In the genomic region with DNA sequence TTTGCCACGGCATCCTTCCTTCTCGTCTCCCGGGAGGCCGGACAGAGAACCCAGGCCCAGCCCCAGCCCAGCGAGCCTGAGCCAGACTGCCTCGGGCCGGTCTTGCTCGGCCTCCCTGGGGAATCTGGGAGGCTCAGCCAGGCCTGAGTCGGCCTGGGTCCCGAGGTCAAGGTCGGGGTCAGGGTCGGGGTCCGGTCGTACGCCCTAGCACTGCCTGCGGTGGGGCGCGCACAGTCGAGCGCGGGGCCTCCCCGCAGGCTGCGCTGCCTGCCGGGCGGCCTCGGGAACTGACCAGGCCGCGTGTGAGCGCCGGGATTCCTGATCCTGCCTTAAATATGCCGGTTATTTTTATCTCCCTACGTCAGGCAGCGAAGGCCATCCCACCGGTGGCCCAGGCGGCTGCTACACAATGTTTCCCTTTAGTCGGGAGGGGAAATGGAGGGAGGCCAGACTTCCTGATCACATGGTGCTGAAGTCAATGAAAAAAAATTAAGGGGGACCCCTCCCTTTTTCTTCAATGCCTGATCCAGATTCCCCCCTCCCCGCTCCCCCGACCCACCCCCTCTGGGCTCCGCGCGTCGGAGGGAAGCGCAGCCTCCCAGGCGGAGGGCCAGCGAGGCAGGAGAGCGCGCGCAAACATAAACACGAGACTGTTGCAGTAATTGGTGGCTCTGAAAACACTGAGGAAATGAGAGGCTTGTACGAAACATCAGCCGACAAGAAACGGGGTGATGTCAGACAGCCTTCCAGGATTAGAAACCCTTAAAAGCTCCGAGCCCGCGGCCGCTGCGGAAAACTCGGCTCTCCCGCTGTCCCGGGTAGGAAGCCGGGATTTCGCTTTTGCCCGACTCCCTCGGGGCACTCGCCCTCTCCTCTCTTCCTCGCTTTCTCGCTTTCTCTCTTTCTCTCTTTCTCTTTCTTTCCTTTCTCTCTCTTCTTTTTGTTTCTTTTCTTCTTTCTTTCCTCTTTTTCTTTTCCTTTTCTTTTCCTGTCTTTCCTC, we compare ENCODE assay signal across 8 cellular contexts.
DNase-seq lines count a peak whose midpoint lies in the region; ATAC-seq, FAIRE-seq and TF ChIP-seq lines count a peak whose summit lies in the region.

No MANE protein-coding gene starts in this region.

- H3K9me3 Mint-ChIP-seq in Caco-2 (ENCODE audit: unreplicated experiment): no peaks in the 10 kb centered on the region
- no peaks in the 10 kb centered on the region for H3K9me3 Mint-ChIP-seq in activated CD8-positive, alpha-beta T cell treated with anti-CD3 and anti-CD28 coated beads, Interleukin-2, amount 10 ng/mL, durations not matched to agents 7 days and 5 days (ENCODE audit: insufficient read depth)
- no peaks in the 10 kb centered on the region for H3K9me3 Mint-ChIP-seq in naive B cell

- H3K27me3 Mint-ChIP-seq in Caco-2 (ENCODE audit: insufficient read depth, unreplicated experiment) (no peaks in the 10 kb centered on the region), naive B cell (peaks cover 3 to 24% (median 11%) of the 10 kb centered on the region in 3 donors)
- H3K27me3 Mint-ChIP-seq in activated CD8-positive, alpha-beta T cell treated with anti-CD3 and anti-CD28 coated beads, Interleukin-2, amount 10 ng/mL, durations not matched to agents 7 days and 5 days (ENCODE audit: low read depth): peaks cover 36% of the 10 kb centered on the region

- DNase-seq in Caco-2 (peak in 1 of 2 experiments; percentile 17), HPDE6-E6E7 (ENCODE audit: extremely low spot score) (peak; percentile 44), frontal cortex (ENCODE audit: low spot score in 2 of 2) (peak; percentile 86 to 96), naive B cell (peak; percentile 35), urothelium cell line (ENCODE audit: low spot score) (peak; percentile 52)
- no peak for DNase-seq in activated CD8-positive, alpha-beta T cell treated with anti-CD3 and anti-CD28 coated beads, Interleukin-2, amount 10 ng/mL, durations not matched to agents 7 days and 5 days

- no TSS peak for BruUV-seq in Caco-2 (replicated peaks; lab: Mats Ljungman, UMichigan)

- no peak for TF ChIP-seq CTCF in Caco-2 (IDR thresholded peaks at IDR 0.05; ENCODE audit: insufficient read depth in 1 of 2, low read depth in 1 of 2, low read length in 1 of 2, severe bottlenecking in 1 of 2, unreplicated experiment in 1 of 2)

- CTCF ChIA-PET in Caco-2 (lab: Charles Lee): no interaction called here
- CTCF ChIA-PET in activated CD8-positive, alpha-beta T cell treated with anti-CD3 and anti-CD28 coated beads, Interleukin-2, amount 10 ng/mL, durations not matched to agents 7 days and 5 days (lab: Charles Lee): no interaction called here

- no peak for ATAC-seq in activated CD8-positive, alpha-beta T cell treated with anti-CD3 and anti-CD28 coated beads, Interleukin-2, amount 10 ng/mL, durations not matched to agents 7 days and 5 days
- ATAC-seq in naive B cell (ENCODE audit: low read depth in 2 of 2) (peak; percentile 66 to 70), HG03139 (IDR thresholded peaks at IDR 0.05; ENCODE audit: unreplicated experiment) (no peak), GM18870 (IDR thresholded peaks at IDR 0.05; ENCODE audit: unreplicated experiment) (no peak)

- peak overlapping the region; percentile 6; the same call in 1 of the 2 replicates for H3K4me3 ChIP-seq in Caco-2 (ENCODE audit: low read depth, low read length)

- H3K4me3 Mint-ChIP-seq in Caco-2 (ENCODE audit: unreplicated experiment): peak overlapping the region; percentile 62
- H3K4me3 Mint-ChIP-seq in activated CD8-positive, alpha-beta T cell treated with anti-CD3 and anti-CD28 coated beads, Interleukin-2, amount 10 ng/mL, durations not matched to agents 7 days and 5 days: peak overlapping the region; percentile 47
- peak overlapping the region; percentile 80 to 96 (median 92) for H3K4me3 Mint-ChIP-seq in naive B cell

- H3K4me1 Mint-ChIP-seq in Caco-2 (ENCODE audit: low read depth, unreplicated experiment) (peaks cover 31% of the 10 kb centered on the region), naive B cell (peaks cover 33 to 41% (median 36%) of the 10 kb centered on the region in 3 donors)
- peaks cover 4% of the 10 kb centered on the region for H3K4me1 Mint-ChIP-seq in activated CD8-positive, alpha-beta T cell treated with anti-CD3 and anti-CD28 coated beads, Interleukin-2, amount 10 ng/mL, durations not matched to agents 7 days and 5 days (ENCODE audit: low read depth)

- FAIRE-seq in frontal cortex (lab: Jason Lieb, UNC) (no peak), urothelium cell line (lab: Jason Lieb, UNC) (no peak)

- POLR2A ChIA-PET in Caco-2 (lab: Charles Lee): no interaction called here
- POLR2A ChIA-PET in activated CD8-positive, alpha-beta T cell treated with anti-CD3 and anti-CD28 coated beads, Interleukin-2, amount 10 ng/mL, durations not matched to agents 7 days and 5 days (lab: Charles Lee): no interaction called here

- H3K27ac Mint-ChIP-seq in Caco-2 (ENCODE audit: unreplicated experiment): peak overlapping the region; percentile 48
- H3K27ac Mint-ChIP-seq in activated CD8-positive, alpha-beta T cell treated with anti-CD3 and anti-CD28 coated beads, Interleukin-2, amount 10 ng/mL, durations not matched to agents 7 days and 5 days: no peak overlapping the region
- H3K27ac Mint-ChIP-seq in naive B cell: peak overlapping the region; percentile 25 to 93 (median 87)

- H3K36me3 ChIP-seq in Caco-2 (ENCODE audit: control insufficient read depth, insufficient read depth, low read length): no peaks in the 10 kb centered on the region

- intact Hi-C loops in Caco-2 (cut with micrococcal nuclease; ENCODE audit: unreplicated experiment): loop anchor here (2.0 kb wide), 1 partner anchor 635 kb away; no protein-coding TSS in a partner anchor

- H3K4me1 ChIP-seq in Caco-2: peaks cover 16% of the 10 kb centered on the region

- no peaks in the 10 kb centered on the region for H3K9me3 ChIP-seq in Caco-2

- no peaks in the 10 kb centered on the region for H3K27me3 ChIP-seq in Caco-2 (replicated peaks; ENCODE audit: control insufficient read depth, insufficient read depth, low read length)

- H3K36me3 Mint-ChIP-seq in Caco-2 (ENCODE audit: insufficient read depth, unreplicated experiment): no peaks in the 10 kb centered on the region
- no peaks in the 10 kb centered on the region for H3K36me3 Mint-ChIP-seq in activated CD8-positive, alpha-beta T cell treated with anti-CD3 and anti-CD28 coated beads, Interleukin-2, amount 10 ng/mL, durations not matched to agents 7 days and 5 days (ENCODE audit: low read depth)
- no peaks in the 10 kb centered on the region for H3K36me3 Mint-ChIP-seq in naive B cell

Comparison
In these comparisons a context has a peak if more than half of its experiments do, and no peak if none do; other contexts are left out.
1. ATAC-seq: peak in naive B cell (2 of 2); none in activated CD8-positive, alpha-beta T cell treated with anti-CD3 and anti-CD28 coated beads, Interleukin-2, amount 10 ng/mL, durations not matched to agents 7 days and 5 days (single experiment), HG03139 (single experiment) and GM18870 (single experiment).
2. Peak in every context shown above with its lines, with median percentiles within 50 percentile points of each other: H3K4me3 Mint-ChIP-seq.